ENCODE assay signal across 23 cellular contexts in genomic region chr4:164169591-164169990, GRCh38.
DNase-seq lines count a peak whose midpoint lies in the region; ATAC-seq, FAIRE-seq and TF ChIP-seq lines count a peak whose summit lies in the region.
"Had no signal": no experiment of that assay in that cellular context is flagged by ENCODE, and none has a peak within 500 bp of the region (broad histone marks: within the 10 kb centered on the region; RNA-seq: fewer than 3 reads in every experiment).

No MANE protein-coding gene starts in this region.

- intact Hi-C loops in naive thymus-derived CD4-positive, alpha-beta T cell (cut with micrococcal nuclease) = no loop called here
- intact Hi-C loops in PC-9 (cut with micrococcal nuclease; ENCODE audit: unreplicated experiment) = no loop called here

- H2AFZ ChIP-seq in PC-9 = no peak overlapping the region
- H2AFZ ChIP-seq: GM23248 had no signal

- H3K4me2 ChIP-seq in PC-9 = no peak overlapping the region
- H3K4me2 ChIP-seq: KMS-11 had no signal

- H3K36me3 Mint-ChIP-seq in naive thymus-derived CD4-positive, alpha-beta T cell = no peaks in the 10 kb centered on the region
- H3K36me3 Mint-ChIP-seq: activated CD4-positive, alpha-beta memory T cell treated with anti-CD3 and anti-CD28 coated beads for 36 hours had no signal

- peaks cover 0 to 4% (median 0%) of the 10 kb centered on the region in 11 donors for H3K9me3 Mint-ChIP-seq in naive thymus-derived CD4-positive, alpha-beta T cell
- H3K9me3 Mint-ChIP-seq: activated CD4-positive, alpha-beta memory T cell treated with anti-CD3 and anti-CD28 coated beads for 36 hours had no signal

- DNase-seq in HPDE6-E6E7 (ENCODE audit: extremely low spot score) (peak; percentile 13), RCC 7860 (ENCODE audit: low spot score) (peak; percentile 74), epithelial cell of esophagus (ENCODE audit: low read depth) (peak; percentile 25), renal cortical epithelial cell (ENCODE audit: low read depth) (peak; percentile 77), epidermal melanocyte (ENCODE audit: insufficient read length, low spot score) (no peak), NCI-H2029 treated with DMSO at 0.1 percent for 48 hours (lab: John Stamatoyannopoulos, UW) (no peak), PC-9 (no peak)
- DNase-seq in naive thymus-derived CD4-positive, alpha-beta T cell = no peak
- DNase-seq: activated CD4-positive, alpha-beta memory T cell treated with anti-CD3 and anti-CD28 coated beads for 36 hours; activated effector memory CD4-positive, alpha-beta T cell treated with anti-CD3 and anti-CD28 coated beads, Interleukin-2, amount 50 U/mL, for 16 hours; central memory CD4-positive, alpha-beta T cell; GF-D8; glutamatergic neuron; GM23248; left ventricle myocardium superior; NCI-H1092; NCI-H1930; Peyer's patch; substantia nigra had no signal

- no peak for ATAC-seq in naive thymus-derived CD4-positive, alpha-beta T cell
- ATAC-seq: esophagus mucosa, left ventricle myocardium superior, SK-N-SH treated with all-trans-retinoic acid at 6 μM for 48 hours, WTC11 had no signal

- no peaks in the 10 kb centered on the region for H3F3A ChIP-seq in PC-9 (ENCODE audit: insufficient read depth, low read depth)

- no peaks in the 10 kb centered on the region for H3K27me3 Mint-ChIP-seq in naive thymus-derived CD4-positive, alpha-beta T cell
- H3K27me3 Mint-ChIP-seq: activated CD4-positive, alpha-beta memory T cell treated with anti-CD3 and anti-CD28 coated beads for 36 hours had no signal

- no peaks in the 10 kb centered on the region for H3K4me1 Mint-ChIP-seq in naive thymus-derived CD4-positive, alpha-beta T cell
- H3K4me1 Mint-ChIP-seq: WTC11 had no signal

- no TSS peak for BruUV-seq in PC-9 (replicated peaks; lab: Mats Ljungman, UMichigan)

- TF ChIP-seq CTCF in epithelial cell of esophagus (IDR thresholded peaks at IDR 0.05; ENCODE audit: insufficient read depth, low read depth, low read length, missing control alignments) (no peak), PC-9 (conservative IDR thresholded peaks at IDR 0.05) (no peak)

- peak; percentile 95 for FAIRE-seq in RCC 7860 (lab: Jason Lieb, UNC)

- no peaks in the 10 kb centered on the region for H3K27me3 ChIP-seq in naive thymus-derived CD4-positive, alpha-beta T cell (ENCODE audit: control insufficient read depth in 2 of 2, insufficient read depth in 2 of 2, low read length in 2 of 2)
- H3K27me3 ChIP-seq in PC-9 (ENCODE audit: insufficient read depth, low read depth) = no peaks in the 10 kb centered on the region
- H3K27me3 ChIP-seq: Peyer's patch had no signal

- no peaks in the 10 kb centered on the region for H4K20me1 ChIP-seq in PC-9 (ENCODE audit: insufficient read depth)

- POLR2A ChIA-PET in naive thymus-derived CD4-positive, alpha-beta T cell (lab: Charles Lee) = no interaction called here
- POLR2A ChIA-PET in PC-9 (lab: Charles Lee; ENCODE audit: unreplicated experiment) = no interaction called here

- no peak overlapping the region for H3K4me3 Mint-ChIP-seq in naive thymus-derived CD4-positive, alpha-beta T cell
- H3K4me3 Mint-ChIP-seq: activated CD4-positive, alpha-beta memory T cell treated with anti-CD3 and anti-CD28 coated beads for 36 hours; WTC11 had no signal

- no peaks in the 10 kb centered on the region for H3K9me3 ChIP-seq in naive thymus-derived CD4-positive, alpha-beta T cell (ENCODE audit: control insufficient read depth in 2 of 3, low read length in 3 of 3)
- no peaks in the 10 kb centered on the region for H3K9me3 ChIP-seq in PC-9 (ENCODE audit: insufficient read depth, low read depth)
- H3K9me3 ChIP-seq: Peyer's patch had no signal

- H3K4me3 ChIP-seq in epithelial cell of esophagus (ENCODE audit: low read length) (no peak overlapping the region), PC-9 (no peak overlapping the region)
- H3K4me3 ChIP-seq in naive thymus-derived CD4-positive, alpha-beta T cell (ENCODE audit: low read length) = no peak overlapping the region
- H3K4me3 ChIP-seq: GM23248, Peyer's patch had no signal

- H3K9me2 ChIP-seq in PC-9 (ENCODE audit: insufficient read depth) = no peaks in the 10 kb centered on the region

- no peaks in the 10 kb centered on the region for H3K36me3 ChIP-seq in naive thymus-derived CD4-positive, alpha-beta T cell (ENCODE audit: control insufficient read depth in 2 of 3, insufficient read depth in 3 of 3, low read length in 3 of 3)
- H3K36me3 ChIP-seq in PC-9 (ENCODE audit: low read depth) = no peaks in the 10 kb centered on the region
- H3K36me3 ChIP-seq: Peyer's patch had no signal

- H3K27ac ChIP-seq in naive thymus-derived CD4-positive, alpha-beta T cell (ENCODE audit: low read depth, low read length) = no peak overlapping the region
- no peak overlapping the region for H3K27ac ChIP-seq in PC-9
- H3K27ac ChIP-seq: GM23248, KMS-11, Peyer's patch had no signal

- H3K27ac Mint-ChIP-seq in naive thymus-derived CD4-positive, alpha-beta T cell = no peak overlapping the region
- H3K27ac Mint-ChIP-seq: activated CD4-positive, alpha-beta memory T cell treated with anti-CD3 and anti-CD28 coated beads for 36 hours; WTC11 had no signal

- no peaks in the 10 kb centered on the region for H3K79me2 ChIP-seq in PC-9 (ENCODE audit: low read depth)

- H3K4me1 ChIP-seq in naive thymus-derived CD4-positive, alpha-beta T cell (ENCODE audit: control insufficient read depth in 2 of 2, insufficient read depth in 2 of 2, low read length in 2 of 2) = no peaks in the 10 kb centered on the region
- H3K4me1 ChIP-seq in PC-9 (replicated peaks; ENCODE audit: insufficient read depth) = 0 out of 2 replicates have a peak, but pooled peaks cover 7% of the 10 kb centered on the region
- H3K4me1 ChIP-seq: Peyer's patch had no signal

- CTCF ChIA-PET in naive thymus-derived CD4-positive, alpha-beta T cell (lab: Charles Lee) = no interaction called here
- CTCF ChIA-PET in PC-9 (lab: Charles Lee) = interaction anchor here (0.6 kb wide), 1 partner anchor 573 kb away, joined by 22 read pairs; no protein-coding TSS in a partner anchor

Comparison
In these comparisons a context has a peak if more than half of its experiments do, and no peak if none do; other contexts are left out.
1. DNase-seq: peak in HPDE6-E6E7 (single experiment), RCC 7860 (single experiment), epithelial cell of esophagus (single experiment) and renal cortical epithelial cell (single experiment); none in naive thymus-derived CD4-positive, alpha-beta T cell (0 of 9), epidermal melanocyte (single experiment), NCI-H2029 treated with DMSO at 0.1 percent for 48 hours (single experiment) and PC-9 (0 of 2).